1 cellular context compared by ENCODE assay signal in genomic region chr2:32947484-32948143, GRCh38.
TF ChIP-seq lines count a peak whose summit lies in the region.

No MANE protein-coding gene starts in this region.

TF ChIP-seq in K562, 482 proteins besides CTCF, POLR2A, EP300 and RAD21 (continued from another document and continues in another):
- TF ChIP-seq SIX5 (IDR thresholded peaks at IDR 0.05; ENCODE audit: borderline replicate concordance in 1 of 2, insufficient read depth in 1 of 2, low read depth in 1 of 2, low read length in 2 of 2) (no peak), SFPQ (IDR thresholded peaks at IDR 0.05; ENCODE audit: low read depth, low read length) (no peak), ZBTB1 (CRISPR knock-in tag; IDR thresholded peaks at IDR 0.05; ENCODE audit: borderline replicate concordance, low read depth) (0 out of 2 replicates have a peak, but pooled peaks have one; percentile 27), ZBTB8A (IDR thresholded peaks at IDR 0.05; ENCODE audit: partially characterized antibody) (no peak), E2F5 (CRISPR knock-in tag; IDR thresholded peaks at IDR 0.05) (no peak), YY1 (IDR thresholded peaks at IDR 0.05; ENCODE audit: borderline replicate concordance in 1 of 3, control insufficient read depth in 1 of 3, extremely low read depth in 1 of 3, insufficient read depth in 3 of 3, insufficient read length in 1 of 3, insufficient replicate concordance in 2 of 3, low read depth in 1 of 3, low read length in 2 of 3) (peak in 1 of 3 experiments; percentile 14), ZBTB7A (IDR thresholded peaks at IDR 0.05; ENCODE audit: borderline replicate concordance, control insufficient read depth, low read depth, low read length) (peak; percentile 46; the same call in 1 of the 2 replicates), NFIC (IDR thresholded peaks at IDR 0.05) (no peak), GABPB1 (CRISPR knock-in tag; IDR thresholded peaks at IDR 0.05) (no peak), ELK1 (CRISPR knock-in tag; IDR thresholded peaks at IDR 0.05) (no peak), SIRT6 (IDR thresholded peaks at IDR 0.05; ENCODE audit: low read depth, low read length) (no peak), PHF8 (IDR thresholded peaks at IDR 0.05; ENCODE audit: borderline replicate concordance, low read length) (peak; percentile 59; the same call in 1 of the 2 replicates), LARP7 (IDR thresholded peaks at IDR 0.05) (no peak), HDAC8 (tag; IDR thresholded peaks at IDR 0.05) (no peak), CEBPG (CRISPR knock-in tag; IDR thresholded peaks at IDR 0.05) (no peak), CEBPG (tag; conservative IDR thresholded peaks at IDR 0.05 in 1 of 2, IDR thresholded peaks at IDR 0.05 in 1 of 2) (no peak), SMARCE1 (IDR thresholded peaks at IDR 0.05) (no peak), XRCC3 (IDR thresholded peaks at IDR 0.05) (no peak), POLR2H (tag; IDR thresholded peaks at IDR 0.05; ENCODE audit: low read depth) (no peak), GATAD2B (IDR thresholded peaks at IDR 0.05; ENCODE audit: borderline replicate concordance) (no peak), FOXA3 (CRISPR knock-in tag; conservative IDR thresholded peaks at IDR 0.05 in 1 of 2, IDR thresholded peaks at IDR 0.05 in 1 of 2) (peak in 1 of 2 experiments; percentile 36; a peak in 1 of 4 replicates), PBX2 (CRISPR knock-in tag; IDR thresholded peaks at IDR 0.05; ENCODE audit: low read depth) (no peak), PBX2 (tag; conservative IDR thresholded peaks at IDR 0.05; ENCODE audit: low read depth) (no peak), ZBTB2 (IDR thresholded peaks at IDR 0.05) (no peak), FOS (IDR thresholded peaks at IDR 0.05; ENCODE audit: extremely low read depth, insufficient read length) (no peak), ZC3H8 (IDR thresholded peaks at IDR 0.05) (no peak), NCOA4 (IDR thresholded peaks at IDR 0.05; ENCODE audit: partially characterized antibody) (no peak), BMI1 (IDR thresholded peaks at IDR 0.05; ENCODE audit: low read length) (no peak), KAT2B (IDR thresholded peaks at IDR 0.05; ENCODE audit: low read depth, low read length) (no peak), JUNB (CRISPR knock-in tag; conservative IDR thresholded peaks at IDR 0.05) (no peak), LEF1 (IDR thresholded peaks at IDR 0.05) (no peak), NR2F6 (CRISPR knock-in tag; IDR thresholded peaks at IDR 0.05) (no peak), ZNF212 (CRISPR knock-in tag; IDR thresholded peaks at IDR 0.05) (no peak), KLF10 (CRISPR knock-in tag; IDR thresholded peaks at IDR 0.05) (no peak), TBL1XR1 (IDR thresholded peaks at IDR 0.05; ENCODE audit: low read length in 2 of 2) (no peak), ZFX (CRISPR knock-in tag; IDR thresholded peaks at IDR 0.05) (peak; percentile 44; the same call in 1 of the 2 replicates), ZNF780A (CRISPR knock-in tag; IDR thresholded peaks at IDR 0.05) (no peak), TAF9B (IDR thresholded peaks at IDR 0.05; ENCODE audit: partially characterized antibody) (no peak), SOX6 (IDR thresholded peaks at IDR 0.05) (0 out of 2 replicates have a peak, but pooled peaks have one; percentile 20), NR4A1 (CRISPR knock-in tag; IDR thresholded peaks at IDR 0.05) (no peak), NR4A1 (tag; IDR thresholded peaks at IDR 0.05) (no peak), ZHX1 (conservative IDR thresholded peaks at IDR 0.05; ENCODE audit: low read length) (no peak), ATF6 (CRISPR knock-in tag; IDR thresholded peaks at IDR 0.05) (no peak), ZNF41 (CRISPR knock-in tag; conservative IDR thresholded peaks at IDR 0.05) (no peak), TFAP4 (CRISPR knock-in tag; IDR thresholded peaks at IDR 0.05; ENCODE audit: borderline replicate concordance) (no peak), RAD51 (IDR thresholded peaks at IDR 0.05; ENCODE audit: borderline replicate concordance, low read depth) (no peak), TSHZ1 (CRISPR knock-in tag; IDR thresholded peaks at IDR 0.05) (no peak), ZEB2 (IDR thresholded peaks at IDR 0.05) (no peak), NRF1 (conservative IDR thresholded peaks at IDR 0.05 in 1 of 2, IDR thresholded peaks at IDR 0.05 in 1 of 2) (peak in 1 of 2 experiments; percentile 58; a peak in 2 of 4 replicates)
